Comparison of ENCODE assay signal across 1 cellular context in genomic region chr6:63522911-63523287, GRCh38.
TF ChIP-seq lines count a peak whose summit lies in the region.
"Not testable (repeated sequence)": the region's sequence is repeated elsewhere in the genome, so short reads cannot be mapped to it uniquely, and the experiment has no call there.

No MANE protein-coding gene starts in this region.

TF ChIP-seq in HepG2, 621 proteins besides CTCF, POLR2A, EP300 and RAD21 (continues in another document):
- TF ChIP-seq TBX2 (CRISPR knock-in tag; IDR thresholded peaks at IDR 0.05; ENCODE audit: borderline replicate concordance): peak; percentile 28; the same call in 1 of the 2 replicates
- 0 out of 2 replicates have a peak, but pooled peaks have one; percentile 54 for TF ChIP-seq HINFP (CRISPR knock-in tag; IDR thresholded peaks at IDR 0.05; ENCODE audit: low read depth)
- peak; percentile 67; the same call in 1 of the 2 replicates for TF ChIP-seq ZSCAN29 (CRISPR knock-in tag; conservative IDR thresholded peaks at IDR 0.05)
- 0 out of 2 replicates have a peak, but pooled peaks have one; percentile 28 for TF ChIP-seq ZNF547 (CRISPR knock-in tag; IDR thresholded peaks at IDR 0.05)
- TF ChIP-seq ZNF34 (CRISPR knock-in tag; IDR thresholded peaks at IDR 0.05; ENCODE audit: borderline replicate concordance): 0 out of 2 replicates have a peak, but pooled peaks have one; percentile 73
- peak; percentile 53; the same call in 1 of the 2 replicates for TF ChIP-seq NR2C2 (CRISPR knock-in tag; IDR thresholded peaks at IDR 0.05; ENCODE audit: borderline replicate concordance)
- not testable (repeated sequence) for TF ChIP-seq SOX6 (IDR thresholded peaks at IDR 0.05); MAZ (IDR thresholded peaks at IDR 0.05; ENCODE audit: borderline replicate concordance, low read depth, low read length); SOX13 (IDR thresholded peaks at IDR 0.05)
- peak; percentile 48; the same call in 1 of the 2 replicates for TF ChIP-seq SOX6 (CRISPR knock-in tag; IDR thresholded peaks at IDR 0.05)
- TF ChIP-seq ZNF274 (CRISPR knock-in tag; IDR thresholded peaks at IDR 0.05): 0 out of 2 replicates have a peak, but pooled peaks have one; percentile 36
- TF ChIP-seq AHDC1 (CRISPR knock-in tag; IDR thresholded peaks at IDR 0.05; ENCODE audit: borderline replicate concordance): peak; percentile 14; the same call in 1 of the 2 replicates
- 0 out of 2 replicates have a peak, but pooled peaks have one; percentile 50 for TF ChIP-seq ZNF292 (CRISPR knock-in tag; IDR thresholded peaks at IDR 0.05; ENCODE audit: borderline replicate concordance, low read depth)
- 0 out of 2 replicates have a peak, but pooled peaks have one; percentile 7 for TF ChIP-seq RXRB (CRISPR knock-in tag; IDR thresholded peaks at IDR 0.05; ENCODE audit: borderline replicate concordance)
- 0 out of 2 replicates have a peak, but pooled peaks have one; percentile 50 for TF ChIP-seq ZBTB3 (CRISPR knock-in tag; IDR thresholded peaks at IDR 0.05; ENCODE audit: borderline replicate concordance, low read depth)
- TF ChIP-seq ZMYM3 (CRISPR knock-in tag; IDR thresholded peaks at IDR 0.05): 0 out of 2 replicates have a peak, but pooled peaks have one; percentile 70
- 0 out of 2 replicates have a peak, but pooled peaks have one; percentile 5 for TF ChIP-seq ERF (CRISPR knock-in tag; IDR thresholded peaks at IDR 0.05)
- 0 out of 2 replicates have a peak, but pooled peaks have one; percentile 33 for TF ChIP-seq ZNF678 (CRISPR knock-in tag; IDR thresholded peaks at IDR 0.05)
- TF ChIP-seq MAZ (CRISPR knock-in tag; IDR thresholded peaks at IDR 0.05; ENCODE audit: low read depth): peak; percentile 27; the same call in 1 of the 2 replicates
- 0 out of 2 replicates have a peak, but pooled peaks have one; percentile 43 for TF ChIP-seq ZSCAN25 (CRISPR knock-in tag; IDR thresholded peaks at IDR 0.05)
- TF ChIP-seq RXRA (CRISPR knock-in tag; IDR thresholded peaks at IDR 0.05): 0 out of 2 replicates have a peak, but pooled peaks have one; percentile 41
- 0 out of 4 replicates have a peak, but pooled peaks of 1 of the 2 experiments have one; percentile 41 for TF ChIP-seq SOX13 (CRISPR knock-in tag; conservative IDR thresholded peaks at IDR 0.05 in 1 of 2, IDR thresholded peaks at IDR 0.05 in 1 of 2)
- peak; percentile 4; the same call in 1 of the 2 replicates for TF ChIP-seq KDM6A (CRISPR knock-in tag; IDR thresholded peaks at IDR 0.05; ENCODE audit: low read depth)
- TF ChIP-seq KMT2B (CRISPR knock-in tag; IDR thresholded peaks at IDR 0.05): peak; percentile 18; the same call in 1 of the 2 replicates
- TF ChIP-seq, protein P1, sequence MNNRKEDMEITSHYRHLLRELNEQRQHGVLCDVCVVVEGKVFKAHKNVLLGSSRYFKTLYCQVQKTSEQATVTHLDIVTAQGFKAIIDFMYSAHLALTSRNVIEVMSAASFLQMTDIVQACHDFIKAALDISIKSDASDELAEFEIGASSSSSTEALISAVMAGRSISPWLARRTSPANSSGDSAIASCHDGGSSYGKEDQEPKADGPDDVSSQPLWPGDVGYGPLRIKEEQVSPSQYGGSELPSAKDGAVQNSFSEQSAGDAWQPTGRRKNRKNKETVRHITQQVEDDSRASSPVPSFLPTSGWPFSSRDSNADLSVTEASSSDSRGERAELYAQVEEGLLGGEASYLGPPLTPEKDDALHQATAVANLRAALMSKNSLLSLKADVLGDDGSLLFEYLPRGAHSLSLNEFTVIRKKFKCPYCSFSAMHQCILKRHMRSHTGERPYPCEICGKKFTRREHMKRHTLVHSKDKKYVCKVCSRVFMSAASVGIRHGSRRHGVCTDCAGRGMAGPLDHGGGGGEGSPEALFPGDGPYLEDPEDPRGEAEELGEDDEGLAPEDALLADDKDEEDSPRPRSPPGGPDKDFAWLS (CRISPR knock-in tag; IDR thresholded peaks at IDR 0.05; ENCODE audit: borderline replicate concordance): 0 out of 2 replicates have a peak, but pooled peaks have one; percentile 69
- TF ChIP-seq, protein P2, sequence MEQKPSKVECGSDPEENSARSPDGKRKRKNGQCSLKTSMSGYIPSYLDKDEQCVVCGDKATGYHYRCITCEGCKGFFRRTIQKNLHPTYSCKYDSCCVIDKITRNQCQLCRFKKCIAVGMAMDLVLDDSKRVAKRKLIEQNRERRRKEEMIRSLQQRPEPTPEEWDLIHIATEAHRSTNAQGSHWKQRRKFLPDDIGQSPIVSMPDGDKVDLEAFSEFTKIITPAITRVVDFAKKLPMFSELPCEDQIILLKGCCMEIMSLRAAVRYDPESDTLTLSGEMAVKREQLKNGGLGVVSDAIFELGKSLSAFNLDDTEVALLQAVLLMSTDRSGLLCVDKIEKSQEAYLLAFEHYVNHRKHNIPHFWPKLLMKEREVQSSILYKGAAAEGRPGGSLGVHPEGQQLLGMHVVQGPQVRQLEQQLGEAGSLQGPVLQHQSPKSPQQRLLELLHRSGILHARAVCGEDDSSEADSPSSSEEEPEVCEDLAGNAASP (CRISPR knock-in tag; IDR thresholded peaks at IDR 0.05; ENCODE audit: borderline replicate concordance): peak; percentile 61; the same call in 1 of the 2 replicates
- TF ChIP-seq ZNF781 (CRISPR knock-in tag; IDR thresholded peaks at IDR 0.05; ENCODE audit: borderline replicate concordance, not compliant biosample characterization): peak; percentile 47
- peak; percentile 56 for TF ChIP-seq ZMYM4 (CRISPR knock-in tag; IDR thresholded peaks at IDR 0.05)
- TF ChIP-seq, protein P3, sequence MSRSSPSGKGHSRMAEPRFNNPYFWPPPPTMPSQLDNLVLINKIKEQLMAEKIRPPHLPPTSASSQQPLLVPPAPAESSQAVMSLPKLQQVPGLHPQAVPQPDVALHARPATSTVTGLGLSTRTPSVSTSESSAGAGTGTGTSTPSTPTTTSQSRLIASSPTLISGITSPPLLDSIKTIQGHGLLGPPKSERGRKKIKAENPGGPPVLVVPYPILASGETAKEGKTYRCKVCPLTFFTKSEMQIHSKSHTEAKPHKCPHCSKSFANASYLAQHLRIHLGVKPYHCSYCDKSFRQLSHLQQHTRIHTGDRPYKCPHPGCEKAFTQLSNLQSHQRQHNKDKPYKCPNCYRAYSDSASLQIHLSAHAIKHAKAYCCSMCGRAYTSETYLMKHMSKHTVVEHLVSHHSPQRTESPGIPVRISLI (CRISPR knock-in tag; IDR thresholded peaks at IDR 0.05; ENCODE audit: borderline replicate concordance): peak; percentile 2; the same call in 1 of the 2 replicates
- TF ChIP-seq ZNF337 (CRISPR knock-in tag; IDR thresholded peaks at IDR 0.05; ENCODE audit: borderline replicate concordance, low read depth): peak; percentile 67; the same call in 1 of the 2 replicates
- TF ChIP-seq, protein P4, sequence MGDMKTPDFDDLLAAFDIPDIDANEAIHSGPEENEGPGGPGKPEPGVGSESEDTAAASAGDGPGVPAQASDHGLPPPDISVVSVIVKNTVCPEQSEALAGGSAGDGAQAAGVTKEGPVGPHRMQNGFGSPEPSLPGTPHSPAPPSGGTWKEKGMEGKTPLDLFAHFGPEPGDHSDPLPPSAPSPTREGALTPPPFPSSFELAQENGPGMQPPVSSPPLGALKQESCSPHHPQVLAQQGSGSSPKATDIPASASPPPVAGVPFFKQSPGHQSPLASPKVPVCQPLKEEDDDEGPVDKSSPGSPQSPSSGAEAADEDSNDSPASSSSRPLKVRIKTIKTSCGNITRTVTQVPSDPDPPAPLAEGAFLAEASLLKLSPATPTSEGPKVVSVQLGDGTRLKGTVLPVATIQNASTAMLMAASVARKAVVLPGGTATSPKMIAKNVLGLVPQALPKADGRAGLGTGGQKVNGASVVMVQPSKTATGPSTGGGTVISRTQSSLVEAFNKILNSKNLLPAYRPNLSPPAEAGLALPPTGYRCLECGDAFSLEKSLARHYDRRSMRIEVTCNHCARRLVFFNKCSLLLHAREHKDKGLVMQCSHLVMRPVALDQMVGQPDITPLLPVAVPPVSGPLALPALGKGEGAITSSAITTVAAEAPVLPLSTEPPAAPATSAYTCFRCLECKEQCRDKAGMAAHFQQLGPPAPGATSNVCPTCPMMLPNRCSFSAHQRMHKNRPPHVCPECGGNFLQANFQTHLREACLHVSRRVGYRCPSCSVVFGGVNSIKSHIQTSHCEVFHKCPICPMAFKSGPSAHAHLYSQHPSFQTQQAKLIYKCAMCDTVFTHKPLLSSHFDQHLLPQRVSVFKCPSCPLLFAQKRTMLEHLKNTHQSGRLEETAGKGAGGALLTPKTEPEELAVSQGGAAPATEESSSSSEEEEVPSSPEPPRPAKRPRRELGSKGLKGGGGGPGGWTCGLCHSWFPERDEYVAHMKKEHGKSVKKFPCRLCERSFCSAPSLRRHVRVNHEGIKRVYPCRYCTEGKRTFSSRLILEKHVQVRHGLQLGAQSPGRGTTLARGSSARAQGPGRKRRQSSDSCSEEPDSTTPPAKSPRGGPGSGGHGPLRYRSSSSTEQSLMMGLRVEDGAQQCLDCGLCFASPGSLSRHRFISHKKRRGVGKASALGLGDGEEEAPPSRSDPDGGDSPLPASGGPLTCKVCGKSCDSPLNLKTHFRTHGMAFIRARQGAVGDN (CRISPR knock-in tag; IDR thresholded peaks at IDR 0.05): peak; percentile 50
- TF ChIP-seq ZNF749 (CRISPR knock-in tag; IDR thresholded peaks at IDR 0.05; ENCODE audit: borderline replicate concordance): peak; percentile 32; the same call in 1 of the 2 replicates
- TF ChIP-seq ZNF772 (CRISPR knock-in tag; IDR thresholded peaks at IDR 0.05): peak; percentile 65; the same call in 1 of the 2 replicates
- TF ChIP-seq ZNF383 (CRISPR knock-in tag; IDR thresholded peaks at IDR 0.05; ENCODE audit: borderline replicate concordance): 0 out of 2 replicates have a peak, but pooled peaks have one; percentile 41
- 0 out of 2 replicates have a peak, but pooled peaks have one; percentile 31 for TF ChIP-seq ZFX (CRISPR knock-in tag; IDR thresholded peaks at IDR 0.05; ENCODE audit: low read depth)
- 0 out of 2 replicates have a peak, but pooled peaks have one; percentile 19 for TF ChIP-seq ZNF598 (CRISPR knock-in tag; IDR thresholded peaks at IDR 0.05; ENCODE audit: borderline replicate concordance)
- TF ChIP-seq HOMEZ (CRISPR knock-in tag; IDR thresholded peaks at IDR 0.05; ENCODE audit: low read depth): 0 out of 2 replicates have a peak, but pooled peaks have one; percentile 8
- TF ChIP-seq HDAC1 (CRISPR knock-in tag; IDR thresholded peaks at IDR 0.05): peak; percentile 43; the same call in 1 of the 2 replicates
- TF ChIP-seq ZBTB38 (CRISPR knock-in tag; IDR thresholded peaks at IDR 0.05): peak; percentile 45; the same call in 1 of the 2 replicates
